In genomic region chr11:72406536-72407507, GRCh38 we compare ENCODE assay signal across 16 cellular contexts.
"Had no signal": no experiment of that assay in that cellular context is flagged by ENCODE, and none has a peak within 500 bp of the region (broad histone marks: within the 10 kb centered on the region; RNA-seq: fewer than 3 reads in every experiment).

No MANE protein-coding gene starts in this region.

- H3K4me3 ChIP-seq: gastrocnemius medialis, left ventricle myocardium inferior, neural progenitor cell, skin epidermis, stomach, thoracic aorta had no signal

- H3K4me2 ChIP-seq: neural progenitor cell had no signal

- H3K9ac ChIP-seq: neural progenitor cell, parathyroid adenoma had no signal

- H3K27ac ChIP-seq: gastrocnemius medialis, left ventricle myocardium inferior, neural progenitor cell, parathyroid adenoma, skin epidermis, stomach, thoracic aorta, WERI-Rb-1 had no signal

- H3K9me3 ChIP-seq: gastrocnemius medialis, left ventricle myocardium inferior, stomach, thoracic aorta had no signal

- DNase-seq: activated CD4-positive, alpha-beta T cell treated with anti-CD3 and anti-CD28 coated beads for 36 hours; activated CD8-positive, alpha-beta T cell treated with anti-CD3 and anti-CD28 coated beads for 36 hours; activated naive CD4-positive, alpha-beta T cell treated with anti-CD3 and anti-CD28 coated beads, Interleukin-2, amount 10 ng/mL, durations not matched to agents 7 days and 5 days; central memory CD4-positive, alpha-beta T cell; gastrocnemius medialis; kidney; left ventricle myocardium inferior; mesendoderm; stimulated activated CD4-positive, alpha-beta T cell treated with anti-CD3 and anti-CD28 coated beads, Interleukin-4, amount 100 ng/mL, for 4 hours; stomach; T-helper 9 cell; WERI-Rb-1 had no signal

- H2AFZ ChIP-seq: neural progenitor cell, parathyroid adenoma had no signal

- H3K27me3 ChIP-seq: gastrocnemius medialis, neural progenitor cell, stomach had no signal

- ATAC-seq: activated CD4-positive, alpha-beta T cell treated with anti-CD3 and anti-CD28 coated beads for 36 hours; activated CD8-positive, alpha-beta T cell treated with anti-CD3 and anti-CD28 coated beads for 36 hours; gastrocnemius medialis had no signal

- H3K36me3 ChIP-seq: gastrocnemius medialis, neural progenitor cell, thoracic aorta, WERI-Rb-1 had no signal
